In genomic region chr16:2926660-2927646, GRCh38 we compare ENCODE assay signal across 8 cellular contexts. TPM values are rescaled to one million over a fixed set of nuclear protein-coding genes. Genes with fewer than 3 reads are reported as not detected.
DNase-seq lines count a peak whose midpoint lies in the region; TF ChIP-seq lines count a peak whose summit lies in the region.

No MANE protein-coding gene starts in this region.

- no peaks in the 10 kb centered on the region for H3K27me3 Mint-ChIP-seq in activated naive CD4-positive, alpha-beta T cell treated with anti-CD3 and anti-CD28 coated beads, Interleukin-2, amount 10 ng/mL, durations not matched to agents 7 days and 5 days
- no peaks in the 10 kb centered on the region for H3K27me3 Mint-ChIP-seq in glutamatergic neuron (ENCODE audit: unreplicated experiment)

- intact Hi-C loops in tibial artery (cut with DNase I; ENCODE audit: low total_unique reads): no loop called here

- H3K27me3 ChIP-seq in tibial artery: no peaks in the 10 kb centered on the region

- H3K36me3 ChIP-seq in tibial artery: peaks cover 5 to 38% (median 28%) of the 10 kb centered on the region in 3 donors

- TF ChIP-seq CTCF in AG04449 (IDR thresholded peaks at IDR 0.05; ENCODE audit: insufficient read depth, low read length, missing control alignments) (peak; percentile 87), glutamatergic neuron (IDR thresholded peaks at IDR 0.05; ENCODE audit: partially characterized antibody, unreplicated experiment) (peak; percentile 98), tibial artery (IDR thresholded peaks at IDR 0.05) (peak; percentile 92 to 94)

- peaks cover 12% of the 10 kb centered on the region for H3K4me1 Mint-ChIP-seq in activated naive CD4-positive, alpha-beta T cell treated with anti-CD3 and anti-CD28 coated beads, Interleukin-2, amount 10 ng/mL, durations not matched to agents 7 days and 5 days
- H3K4me1 Mint-ChIP-seq in glutamatergic neuron (ENCODE audit: low read depth, unreplicated experiment): peaks cover 3% of the 10 kb centered on the region

- H3K9me3 Mint-ChIP-seq in activated naive CD4-positive, alpha-beta T cell treated with anti-CD3 and anti-CD28 coated beads, Interleukin-2, amount 10 ng/mL, durations not matched to agents 7 days and 5 days: no peaks in the 10 kb centered on the region
- H3K9me3 Mint-ChIP-seq in glutamatergic neuron (ENCODE audit: unreplicated experiment): peaks cover 7% of the 10 kb centered on the region

- H3K27ac Mint-ChIP-seq in activated naive CD4-positive, alpha-beta T cell treated with anti-CD3 and anti-CD28 coated beads, Interleukin-2, amount 10 ng/mL, durations not matched to agents 7 days and 5 days: peak overlapping the region; percentile 8
- no peak overlapping the region for H3K27ac Mint-ChIP-seq in glutamatergic neuron (ENCODE audit: unreplicated experiment)

- no peaks in the 10 kb centered on the region for H3K9me3 ChIP-seq in tibial artery

- H3K36me3 Mint-ChIP-seq in activated naive CD4-positive, alpha-beta T cell treated with anti-CD3 and anti-CD28 coated beads, Interleukin-2, amount 10 ng/mL, durations not matched to agents 7 days and 5 days: peaks cover 8% of the 10 kb centered on the region
- H3K36me3 Mint-ChIP-seq in glutamatergic neuron (ENCODE audit: unreplicated experiment): peaks cover 5% of the 10 kb centered on the region

- no peak overlapping the region for H3K27ac ChIP-seq in tibial artery

- H3K4me3 ChIP-seq in AG04449 (ENCODE audit: low read depth, low read length) (peak overlapping the region; percentile 24), tibial artery (peak overlapping the region; percentile 18 to 32)

- DNase-seq in AG04449 (ENCODE audit: low read depth, low spot score): no peak
- DNase-seq in GM19240 (ENCODE audit: insufficient read length, low spot score): peak; percentile 75
- peak; percentile 81 to 99 (median 93) for DNase-seq in NCI-H1417 (lab: John Stamatoyannopoulos, UW)
- DNase-seq in SKM-1 (lab: John Stamatoyannopoulos, UW; ENCODE audit: unreplicated experiment): peak; percentile 47
- peak; percentile 93 for DNase-seq in activated naive CD4-positive, alpha-beta T cell treated with anti-CD3 and anti-CD28 coated beads, Interleukin-2, amount 10 ng/mL, durations not matched to agents 7 days and 5 days
- DNase-seq in glutamatergic neuron: peak; percentile 85
- peak; percentile 91 for DNase-seq in pons (ENCODE audit: low spot score)
- peak; percentile 89 to 91 for DNase-seq in tibial artery

- POLR2A ChIA-PET in AG04449 (lab: Yijun Ruan, JAX): interaction anchor here (0.7 kb wide), 1 partner anchor 54 kb away, joined by 3 read pairs; no protein-coding TSS in a partner anchor

- CTCF ChIA-PET in AG04449 (lab: Yijun Ruan, JAX): interaction anchor here (0.5 to 18.7 kb wide), 26 partner anchors 8 to 253 kb away, joined by 3 to 396 read pairs (median 6); partner anchors contain the start of genes FLYWCH2 and PKMYT1
- CTCF ChIA-PET in activated naive CD4-positive, alpha-beta T cell treated with anti-CD3 and anti-CD28 coated beads, Interleukin-2, amount 10 ng/mL, durations not matched to agents 7 days and 5 days (lab: Charles Lee): interaction anchor here (0.5 to 1.5 kb wide), 21 partner anchors 8 to 104 kb away, joined by 3 to 10 read pairs (median 5); partner anchors contain the start of genes FLYWCH1 and FLYWCH2

- peaks cover 0 to 21% (median 6%) of the 10 kb centered on the region in 4 donors for H3K4me1 ChIP-seq in tibial artery

- no peak overlapping the region for H3K4me3 Mint-ChIP-seq in activated naive CD4-positive, alpha-beta T cell treated with anti-CD3 and anti-CD28 coated beads, Interleukin-2, amount 10 ng/mL, durations not matched to agents 7 days and 5 days
- no peak overlapping the region for H3K4me3 Mint-ChIP-seq in glutamatergic neuron (ENCODE audit: unreplicated experiment)

RNA-seq across cellular contexts. Expression of gene FLYWCH1, which starts 15.2 kb away (rescaled TPM):
- 77.1 TPM for total RNA-seq in glutamatergic neuron (ENCODE audit: unreplicated experiment)

RNA-seq across cellular contexts. Expression of gene KREMEN2, which starts 37.1 kb away (rescaled TPM):
- 12.8 TPM for total RNA-seq in glutamatergic neuron (ENCODE audit: unreplicated experiment)

RNA-seq across cellular contexts. Expression of gene PAQR4, which starts 42.2 kb away (rescaled TPM):
- 69.1 TPM for total RNA-seq in glutamatergic neuron (ENCODE audit: unreplicated experiment)

RNA-seq across cellular contexts. Expression of gene FLYWCH2, which starts 43.9 kb away (rescaled TPM):
- 30.5 TPM for total RNA-seq in glutamatergic neuron (ENCODE audit: unreplicated experiment)

RNA-seq across cellular contexts. Expression of gene PKMYT1, which starts 53.3 kb away (rescaled TPM):
- 8.5 TPM for total RNA-seq in glutamatergic neuron (ENCODE audit: unreplicated experiment)
